Comparison of ENCODE assay signal across 8 cellular contexts in the genomic region with DNA sequence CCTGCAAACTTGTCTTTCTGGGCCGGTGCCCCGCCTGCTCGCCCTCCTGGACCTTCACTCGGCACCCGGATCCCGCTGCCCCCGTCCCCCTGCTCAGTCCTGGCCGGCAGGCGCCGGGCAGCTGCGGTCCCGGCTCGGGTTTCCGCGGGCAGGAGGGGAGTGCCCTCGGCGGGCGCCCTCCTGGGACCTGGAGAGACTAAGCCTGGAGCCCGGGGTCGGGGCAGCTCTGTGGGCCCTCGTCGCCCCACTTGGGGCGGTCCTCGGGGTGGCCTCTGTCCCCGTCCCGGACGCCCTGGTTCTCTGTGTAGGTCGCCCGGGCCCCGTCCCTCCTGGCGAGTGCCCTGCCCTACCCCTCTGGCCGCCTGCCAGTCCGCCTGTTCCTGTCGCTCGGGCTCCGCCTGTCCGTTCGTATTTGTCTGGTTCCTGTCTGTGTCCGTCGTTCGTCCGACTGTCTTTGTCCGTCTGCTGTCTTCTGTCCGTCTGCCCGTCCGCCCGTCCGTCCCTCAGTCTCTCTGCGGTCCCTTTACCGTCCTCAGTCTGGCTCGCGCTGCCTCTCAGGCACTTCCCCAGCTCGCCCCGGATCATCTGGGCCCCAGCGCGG.
DNase-seq lines count a peak whose midpoint lies in the region; ATAC-seq and TF ChIP-seq lines count a peak whose summit lies in the region.

No MANE protein-coding gene starts in this region.

- ATAC-seq in GM19467 (IDR thresholded peaks at IDR 0.05; ENCODE audit: unreplicated experiment) = no peak

- H3K4me2 ChIP-seq in Loucy (ENCODE audit: low read depth, low read length, poor library complexity, severe bottlenecking) = peak overlapping the region; percentile 48

- H3K4me3 Mint-ChIP-seq in T-helper 2 cell treated with Interferon-gamma antibody and Interleukin-4, amounts not matched to agents 5 μg/mL and 100 μg/mL, for 36 hours = peak overlapping the region; percentile 90
- H3K4me3 Mint-ChIP-seq in nephron = peak overlapping the region; percentile 98 to 99 (median 98)

- no peak for DNase-seq in T-helper 2 cell treated with Interferon-gamma antibody and Interleukin-4, amounts not matched to agents 5 μg/mL and 100 μg/mL, for 36 hours (ENCODE audit: low spot score)
- DNase-seq in T-helper 2 cell (no peak), fibroblast of peridontal ligament (ENCODE audit: extremely low read depth) (peak; percentile 31)
- DNase-seq in activated CD4-positive, alpha-beta T cell treated with anti-CD3 and anti-CD28 coated beads, Interleukin-2, amount 50 U/mL, for 1 hour = peak; percentile 18
- DNase-seq in central memory CD4-positive, alpha-beta T cell = no peak

- no peak overlapping the region for H3K27ac Mint-ChIP-seq in T-helper 2 cell treated with Interferon-gamma antibody and Interleukin-4, amounts not matched to agents 5 μg/mL and 100 μg/mL, for 36 hours
- H3K27ac Mint-ChIP-seq in nephron = peak overlapping the region; percentile 92 to 99 (median 96)

- H3K4me3 ChIP-seq in Loucy (ENCODE audit: low read length, poor library complexity, severe bottlenecking) = peak overlapping the region; percentile 49

- no peak overlapping the region for H3K9ac ChIP-seq in Loucy (ENCODE audit: low read depth, low read length, poor library complexity, severe bottlenecking)

- H3K9me3 ChIP-seq in Loucy (ENCODE audit: insufficient read depth, low read depth, low read length) = no peaks in the 10 kb centered on the region

- peaks cover 61% of the 10 kb centered on the region for H3K27me3 Mint-ChIP-seq in T-helper 2 cell treated with Interferon-gamma antibody and Interleukin-4, amounts not matched to agents 5 μg/mL and 100 μg/mL, for 36 hours (ENCODE audit: low read depth)
- peaks cover 41% of the 10 kb centered on the region for H3K27me3 Mint-ChIP-seq in nephron (ENCODE audit: low read depth)

- no peaks in the 10 kb centered on the region for H3K79me2 ChIP-seq in Loucy (ENCODE audit: insufficient read depth, low read length)

- H3K27me3 ChIP-seq in Loucy (ENCODE audit: insufficient read depth, low read length, poor library complexity, severe bottlenecking) = no peaks in the 10 kb centered on the region

- no peak overlapping the region for H2AFZ ChIP-seq in Loucy (ENCODE audit: low read length)

- H3K9me3 Mint-ChIP-seq in T-helper 2 cell treated with Interferon-gamma antibody and Interleukin-4, amounts not matched to agents 5 μg/mL and 100 μg/mL, for 36 hours = no peaks in the 10 kb centered on the region
- H3K9me3 Mint-ChIP-seq in nephron = no peaks in the 10 kb centered on the region

- H3K36me3 Mint-ChIP-seq in T-helper 2 cell treated with Interferon-gamma antibody and Interleukin-4, amounts not matched to agents 5 μg/mL and 100 μg/mL, for 36 hours (ENCODE audit: low read depth) = no peaks in the 10 kb centered on the region
- H3K36me3 Mint-ChIP-seq in nephron (ENCODE audit: low read depth) = peaks cover 7% of the 10 kb centered on the region

- no peaks in the 10 kb centered on the region for H3F3A ChIP-seq in Loucy (ENCODE audit: low read depth)

- peaks cover 3% of the 10 kb centered on the region for H3K4me1 Mint-ChIP-seq in T-helper 2 cell treated with Interferon-gamma antibody and Interleukin-4, amounts not matched to agents 5 μg/mL and 100 μg/mL, for 36 hours (ENCODE audit: low read depth)
- H3K4me1 Mint-ChIP-seq in nephron = peaks cover 38% of the 10 kb centered on the region

- H3K36me3 ChIP-seq in Loucy (ENCODE audit: insufficient read depth, low read length) = no peaks in the 10 kb centered on the region

- no peaks in the 10 kb centered on the region for H3K9me2 ChIP-seq in Loucy (replicated peaks; ENCODE audit: low read depth, low read length)

- TF ChIP-seq CTCF in Loucy (conservative IDR thresholded peaks at IDR 0.05; ENCODE audit: low read length) (no peak), nephron (IDR thresholded peaks at IDR 0.05; ENCODE audit: unreplicated experiment in 3 of 3) (no peak)

- no peaks in the 10 kb centered on the region for H4K20me1 ChIP-seq in Loucy (ENCODE audit: insufficient read depth, low read length, poor library complexity, severe bottlenecking)

- H3K4me1 ChIP-seq in Loucy (ENCODE audit: insufficient read depth, low read length, poor library complexity, severe bottlenecking) = no peaks in the 10 kb centered on the region

Comparison
In these comparisons a context has a peak if more than half of its experiments do, and no peak if none do; other contexts are left out.
1. DNase-seq: peak in activated CD4-positive, alpha-beta T cell treated with anti-CD3 and anti-CD28 coated beads, Interleukin-2, amount 50 U/mL, for 1 hour (single experiment) and fibroblast of peridontal ligament (single experiment); none in T-helper 2 cell treated with Interferon-gamma antibody and Interleukin-4, amounts not matched to agents 5 μg/mL and 100 μg/mL, for 36 hours (single experiment), T-helper 2 cell (0 of 5) and central memory CD4-positive, alpha-beta T cell (single experiment).